2 cellular contexts compared by ENCODE assay signal in genomic region chr4:25117274-25117673, GRCh38.
TF ChIP-seq lines count a peak whose summit lies in the region.

No MANE protein-coding gene starts in this region.

TF ChIP-seq in HepG2, 621 proteins besides CTCF, POLR2A, EP300 and RAD21:
- TF ChIP-seq PHF21A (CRISPR knock-in tag; IDR thresholded peaks at IDR 0.05) (no peak), ZNF367 (CRISPR knock-in tag; IDR thresholded peaks at IDR 0.05; ENCODE audit: borderline replicate concordance) (no peak), SOX5 (CRISPR knock-in tag; IDR thresholded peaks at IDR 0.05; ENCODE audit: borderline replicate concordance) (no peak), ELF4 (CRISPR knock-in tag; IDR thresholded peaks at IDR 0.05; ENCODE audit: borderline replicate concordance) (no peak), TAF15 (IDR thresholded peaks at IDR 0.05; ENCODE audit: low read depth, low read length, poor library complexity, severe bottlenecking) (no peak), ZSCAN20 (CRISPR knock-in tag; IDR thresholded peaks at IDR 0.05; ENCODE audit: borderline replicate concordance) (no peak), ZNF329 (CRISPR knock-in tag; IDR thresholded peaks at IDR 0.05; ENCODE audit: low read depth) (no peak), ZNF660 (CRISPR knock-in tag; IDR thresholded peaks at IDR 0.05; ENCODE audit: borderline replicate concordance, low read depth) (no peak), NR3C1 (CRISPR knock-in tag; IDR thresholded peaks at IDR 0.05) (no peak)

TF ChIP-seq in WTC11, 78 proteins besides CTCF, POLR2A, EP300 and RAD21:
- TF ChIP-seq, protein P1, sequence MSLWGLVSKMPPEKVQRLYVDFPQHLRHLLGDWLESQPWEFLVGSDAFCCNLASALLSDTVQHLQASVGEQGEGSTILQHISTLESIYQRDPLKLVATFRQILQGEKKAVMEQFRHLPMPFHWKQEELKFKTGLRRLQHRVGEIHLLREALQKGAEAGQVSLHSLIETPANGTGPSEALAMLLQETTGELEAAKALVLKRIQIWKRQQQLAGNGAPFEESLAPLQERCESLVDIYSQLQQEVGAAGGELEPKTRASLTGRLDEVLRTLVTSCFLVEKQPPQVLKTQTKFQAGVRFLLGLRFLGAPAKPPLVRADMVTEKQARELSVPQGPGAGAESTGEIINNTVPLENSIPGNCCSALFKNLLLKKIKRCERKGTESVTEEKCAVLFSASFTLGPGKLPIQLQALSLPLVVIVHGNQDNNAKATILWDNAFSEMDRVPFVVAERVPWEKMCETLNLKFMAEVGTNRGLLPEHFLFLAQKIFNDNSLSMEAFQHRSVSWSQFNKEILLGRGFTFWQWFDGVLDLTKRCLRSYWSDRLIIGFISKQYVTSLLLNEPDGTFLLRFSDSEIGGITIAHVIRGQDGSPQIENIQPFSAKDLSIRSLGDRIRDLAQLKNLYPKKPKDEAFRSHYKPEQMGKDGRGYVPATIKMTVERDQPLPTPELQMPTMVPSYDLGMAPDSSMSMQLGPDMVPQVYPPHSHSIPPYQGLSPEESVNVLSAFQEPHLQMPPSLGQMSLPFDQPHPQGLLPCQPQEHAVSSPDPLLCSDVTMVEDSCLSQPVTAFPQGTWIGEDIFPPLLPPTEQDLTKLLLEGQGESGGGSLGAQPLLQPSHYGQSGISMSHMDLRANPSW (CRISPR knock-in tag; conservative IDR thresholded peaks at IDR 0.05; ENCODE audit: low read depth), result no peak
- TF ChIP-seq JUN (CRISPR knock-in tag; IDR thresholded peaks at IDR 0.05) (no peak), GTF2I (CRISPR knock-in tag; conservative IDR thresholded peaks at IDR 0.05) (no peak), MXD4 (CRISPR knock-in tag; IDR thresholded peaks at IDR 0.05; ENCODE audit: borderline replicate concordance) (no peak), ZNF317 (CRISPR knock-in tag; IDR thresholded peaks at IDR 0.05; ENCODE audit: borderline replicate concordance, low read depth) (no peak), TP53 (CRISPR knock-in tag; IDR thresholded peaks at IDR 0.05) (no peak), FOXJ3 (CRISPR knock-in tag; IDR thresholded peaks at IDR 0.05; ENCODE audit: borderline replicate concordance) (no peak), NR2C2 (CRISPR knock-in tag; IDR thresholded peaks at IDR 0.05) (no peak), KAT7 (CRISPR knock-in tag; IDR thresholded peaks at IDR 0.05; ENCODE audit: borderline replicate concordance) (no peak), ZNF416 (CRISPR knock-in tag; IDR thresholded peaks at IDR 0.05) (no peak)
- TF ChIP-seq, protein P2, sequence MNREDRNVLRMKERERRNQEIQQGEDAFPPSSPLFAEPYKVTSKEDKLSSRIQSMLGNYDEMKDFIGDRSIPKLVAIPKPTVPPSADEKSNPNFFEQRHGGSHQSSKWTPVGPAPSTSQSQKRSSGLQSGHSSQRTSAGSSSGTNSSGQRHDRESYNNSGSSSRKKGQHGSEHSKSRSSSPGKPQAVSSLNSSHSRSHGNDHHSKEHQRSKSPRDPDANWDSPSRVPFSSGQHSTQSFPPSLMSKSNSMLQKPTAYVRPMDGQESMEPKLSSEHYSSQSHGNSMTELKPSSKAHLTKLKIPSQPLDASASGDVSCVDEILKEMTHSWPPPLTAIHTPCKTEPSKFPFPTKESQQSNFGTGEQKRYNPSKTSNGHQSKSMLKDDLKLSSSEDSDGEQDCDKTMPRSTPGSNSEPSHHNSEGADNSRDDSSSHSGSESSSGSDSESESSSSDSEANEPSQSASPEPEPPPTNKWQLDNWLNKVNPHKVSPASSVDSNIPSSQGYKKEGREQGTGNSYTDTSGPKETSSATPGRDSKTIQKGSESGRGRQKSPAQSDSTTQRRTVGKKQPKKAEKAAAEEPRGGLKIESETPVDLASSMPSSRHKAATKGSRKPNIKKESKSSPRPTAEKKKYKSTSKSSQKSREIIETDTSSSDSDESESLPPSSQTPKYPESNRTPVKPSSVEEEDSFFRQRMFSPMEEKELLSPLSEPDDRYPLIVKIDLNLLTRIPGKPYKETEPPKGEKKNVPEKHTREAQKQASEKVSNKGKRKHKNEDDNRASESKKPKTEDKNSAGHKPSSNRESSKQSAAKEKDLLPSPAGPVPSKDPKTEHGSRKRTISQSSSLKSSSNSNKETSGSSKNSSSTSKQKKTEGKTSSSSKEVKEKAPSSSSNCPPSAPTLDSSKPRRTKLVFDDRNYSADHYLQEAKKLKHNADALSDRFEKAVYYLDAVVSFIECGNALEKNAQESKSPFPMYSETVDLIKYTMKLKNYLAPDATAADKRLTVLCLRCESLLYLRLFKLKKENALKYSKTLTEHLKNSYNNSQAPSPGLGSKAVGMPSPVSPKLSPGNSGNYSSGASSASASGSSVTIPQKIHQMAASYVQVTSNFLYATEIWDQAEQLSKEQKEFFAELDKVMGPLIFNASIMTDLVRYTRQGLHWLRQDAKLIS (CRISPR knock-in tag; IDR thresholded peaks at IDR 0.05; ENCODE audit: borderline replicate concordance), result no peak
- TF ChIP-seq, protein P3, sequence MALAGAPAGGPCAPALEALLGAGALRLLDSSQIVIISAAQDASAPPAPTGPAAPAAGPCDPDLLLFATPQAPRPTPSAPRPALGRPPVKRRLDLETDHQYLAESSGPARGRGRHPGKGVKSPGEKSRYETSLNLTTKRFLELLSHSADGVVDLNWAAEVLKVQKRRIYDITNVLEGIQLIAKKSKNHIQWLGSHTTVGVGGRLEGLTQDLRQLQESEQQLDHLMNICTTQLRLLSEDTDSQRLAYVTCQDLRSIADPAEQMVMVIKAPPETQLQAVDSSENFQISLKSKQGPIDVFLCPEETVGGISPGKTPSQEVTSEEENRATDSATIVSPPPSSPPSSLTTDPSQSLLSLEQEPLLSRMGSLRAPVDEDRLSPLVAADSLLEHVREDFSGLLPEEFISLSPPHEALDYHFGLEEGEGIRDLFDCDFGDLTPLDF (CRISPR knock-in tag; IDR thresholded peaks at IDR 0.05), result no peak
- TF ChIP-seq, protein P4, sequence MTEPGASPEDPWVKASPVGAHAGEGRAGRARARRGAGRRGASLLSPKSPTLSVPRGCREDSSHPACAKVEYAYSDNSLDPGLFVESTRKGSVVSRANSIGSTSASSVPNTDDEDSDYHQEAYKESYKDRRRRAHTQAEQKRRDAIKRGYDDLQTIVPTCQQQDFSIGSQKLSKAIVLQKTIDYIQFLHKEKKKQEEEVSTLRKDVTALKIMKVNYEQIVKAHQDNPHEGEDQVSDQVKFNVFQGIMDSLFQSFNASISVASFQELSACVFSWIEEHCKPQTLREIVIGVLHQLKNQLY (CRISPR knock-in tag; IDR thresholded peaks at IDR 0.05), result no peak
- TF ChIP-seq, protein P5, sequence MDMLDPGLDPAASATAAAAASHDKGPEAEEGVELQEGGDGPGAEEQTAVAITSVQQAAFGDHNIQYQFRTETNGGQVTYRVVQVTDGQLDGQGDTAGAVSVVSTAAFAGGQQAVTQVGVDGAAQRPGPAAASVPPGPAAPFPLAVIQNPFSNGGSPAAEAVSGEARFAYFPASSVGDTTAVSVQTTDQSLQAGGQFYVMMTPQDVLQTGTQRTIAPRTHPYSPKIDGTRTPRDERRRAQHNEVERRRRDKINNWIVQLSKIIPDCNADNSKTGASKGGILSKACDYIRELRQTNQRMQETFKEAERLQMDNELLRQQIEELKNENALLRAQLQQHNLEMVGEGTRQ (CRISPR knock-in tag; IDR thresholded peaks at IDR 0.05), result no peak
- TF ChIP-seq, protein P6, sequence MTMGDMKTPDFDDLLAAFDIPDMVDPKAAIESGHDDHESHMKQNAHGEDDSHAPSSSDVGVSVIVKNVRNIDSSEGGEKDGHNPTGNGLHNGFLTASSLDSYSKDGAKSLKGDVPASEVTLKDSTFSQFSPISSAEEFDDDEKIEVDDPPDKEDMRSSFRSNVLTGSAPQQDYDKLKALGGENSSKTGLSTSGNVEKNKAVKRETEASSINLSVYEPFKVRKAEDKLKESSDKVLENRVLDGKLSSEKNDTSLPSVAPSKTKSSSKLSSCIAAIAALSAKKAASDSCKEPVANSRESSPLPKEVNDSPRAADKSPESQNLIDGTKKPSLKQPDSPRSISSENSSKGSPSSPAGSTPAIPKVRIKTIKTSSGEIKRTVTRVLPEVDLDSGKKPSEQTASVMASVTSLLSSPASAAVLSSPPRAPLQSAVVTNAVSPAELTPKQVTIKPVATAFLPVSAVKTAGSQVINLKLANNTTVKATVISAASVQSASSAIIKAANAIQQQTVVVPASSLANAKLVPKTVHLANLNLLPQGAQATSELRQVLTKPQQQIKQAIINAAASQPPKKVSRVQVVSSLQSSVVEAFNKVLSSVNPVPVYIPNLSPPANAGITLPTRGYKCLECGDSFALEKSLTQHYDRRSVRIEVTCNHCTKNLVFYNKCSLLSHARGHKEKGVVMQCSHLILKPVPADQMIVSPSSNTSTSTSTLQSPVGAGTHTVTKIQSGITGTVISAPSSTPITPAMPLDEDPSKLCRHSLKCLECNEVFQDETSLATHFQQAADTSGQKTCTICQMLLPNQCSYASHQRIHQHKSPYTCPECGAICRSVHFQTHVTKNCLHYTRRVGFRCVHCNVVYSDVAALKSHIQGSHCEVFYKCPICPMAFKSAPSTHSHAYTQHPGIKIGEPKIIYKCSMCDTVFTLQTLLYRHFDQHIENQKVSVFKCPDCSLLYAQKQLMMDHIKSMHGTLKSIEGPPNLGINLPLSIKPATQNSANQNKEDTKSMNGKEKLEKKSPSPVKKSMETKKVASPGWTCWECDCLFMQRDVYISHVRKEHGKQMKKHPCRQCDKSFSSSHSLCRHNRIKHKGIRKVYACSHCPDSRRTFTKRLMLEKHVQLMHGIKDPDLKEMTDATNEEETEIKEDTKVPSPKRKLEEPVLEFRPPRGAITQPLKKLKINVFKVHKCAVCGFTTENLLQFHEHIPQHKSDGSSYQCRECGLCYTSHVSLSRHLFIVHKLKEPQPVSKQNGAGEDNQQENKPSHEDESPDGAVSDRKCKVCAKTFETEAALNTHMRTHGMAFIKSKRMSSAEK (CRISPR knock-in tag; IDR thresholded peaks at IDR 0.05; ENCODE audit: borderline replicate concordance), result no peak
